In the genomic region with DNA sequence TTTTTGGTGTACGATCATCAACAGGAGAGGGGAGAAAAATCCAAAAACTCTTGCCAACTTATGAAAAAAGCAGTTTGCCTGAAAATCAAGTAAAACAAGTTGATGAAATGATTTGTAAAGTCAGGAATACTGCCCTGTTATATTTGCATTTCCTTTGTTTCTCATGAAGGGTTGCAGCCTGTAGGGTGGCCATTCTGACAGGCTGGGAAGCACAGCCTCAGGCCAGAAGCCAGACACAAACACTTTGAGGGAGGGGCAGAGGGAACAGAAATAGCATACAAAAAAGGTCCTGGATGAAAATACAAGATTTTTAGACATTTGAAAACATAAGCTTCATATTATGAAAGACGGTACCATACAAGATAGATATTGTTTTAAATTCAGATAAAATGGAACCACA, we compare ENCODE assay signal across 20 cellular contexts.
DNase-seq lines count a peak whose midpoint lies in the region; ATAC-seq, FAIRE-seq and TF ChIP-seq lines count a peak whose summit lies in the region.
"Had no signal": no experiment of that assay in that cellular context is flagged by ENCODE, and none has a peak within 500 bp of the region (broad histone marks: within the 10 kb centered on the region; RNA-seq: fewer than 3 reads in every experiment).

No MANE protein-coding gene starts in this region.

- H3K9ac ChIP-seq in HUES6 (ENCODE audit: low read length): no peak overlapping the region
- no peak overlapping the region for H3K9ac ChIP-seq in K562 (ENCODE audit: insufficient read depth in 1 of 2, low read depth in 2 of 2, low read length in 2 of 2)

- peaks cover 28% of the 10 kb centered on the region for H3K4me1 Mint-ChIP-seq in activated naive CD4-positive, alpha-beta T cell treated with anti-CD3 and anti-CD28 coated beads, Interleukin-2, amount 50 U/mL, for 24 hours
- H3K4me1 Mint-ChIP-seq in activated naive CD4-positive, alpha-beta T cell treated with anti-CD3 and anti-CD28 coated beads, Interleukin-2, amount 10 ng/mL, durations not matched to agents 7 days and 5 days: no peaks in the 10 kb centered on the region
- peaks cover 41% of the 10 kb centered on the region for H3K4me1 Mint-ChIP-seq in osteocyte (ENCODE audit: unreplicated experiment)

- DNase-seq in activated naive CD4-positive, alpha-beta T cell treated with anti-CD3 and anti-CD28 coated beads, Interleukin-2, amount 10 ng/mL, durations not matched to agents 7 days and 5 days: no peak
- DNase-seq in K562 (ENCODE audit: extremely low read depth in 1 of 4, low spot score in 3 of 4) (no peak), osteocyte (ENCODE audit: extremely low spot score, unreplicated experiment) (peak; percentile 2), foreskin melanocyte (no peak), NCI-H345 (lab: John Stamatoyannopoulos, UW) (no peak)
- DNase-seq: BE2C; CD8-positive, alpha-beta memory T cell; DMS79 treated with DMSO at 0.1 percent for 48 hours; H7; NCI-H1105 treated with DMSO at 0.1 percent for 48 hours; NCI-H187; NCI-H510A treated with DMSO at 0.1 percent for 48 hours had no signal

- H3K4me1 ChIP-seq in HUES6 (ENCODE audit: control insufficient read depth, insufficient read depth, low read length) (peaks cover 59% of the 10 kb centered on the region), K562 (replicated peaks in 1 of 2; ENCODE audit: control insufficient read depth in 2 of 2, insufficient read depth in 2 of 2, low read length in 2 of 2) (peaks cover 21 to 51% of the 10 kb centered on the region in 2 experiments)

- 62% methylated on average over 2 of the region's 2 CpGs for WGBS in K562 (ENCODE audit: insufficient coverage, low coverage, missing lambda C conversion rate)

- POLR2A ChIA-PET in K562 (lab: Yijun Ruan, JAX): interaction anchor here (0.7 to 2.1 kb wide), 2 partner anchors 16 to 17 kb away, joined by 3 to 7 read pairs; no protein-coding TSS in a partner anchor

- H3K27me3 Mint-ChIP-seq in activated naive CD4-positive, alpha-beta T cell treated with anti-CD3 and anti-CD28 coated beads, Interleukin-2, amount 50 U/mL, for 24 hours: no peaks in the 10 kb centered on the region
- no peaks in the 10 kb centered on the region for H3K27me3 Mint-ChIP-seq in activated naive CD4-positive, alpha-beta T cell treated with anti-CD3 and anti-CD28 coated beads, Interleukin-2, amount 10 ng/mL, durations not matched to agents 7 days and 5 days
- no peaks in the 10 kb centered on the region for H3K27me3 Mint-ChIP-seq in osteocyte (ENCODE audit: unreplicated experiment)
- H3K27me3 Mint-ChIP-seq: CD8-positive, alpha-beta memory T cell had no signal

- no peaks in the 10 kb centered on the region for H3K9me1 ChIP-seq in K562 (ENCODE audit: control insufficient read depth, insufficient read depth, low read length)

- TF ChIP-seq RAD21 in K562 (CRISPR knock-in tag; conservative IDR thresholded peaks at IDR 0.05 in 1 of 2, IDR thresholded peaks at IDR 0.05 in 1 of 2): no peak

- no peak for TF ChIP-seq EP300 in K562 (IDR thresholded peaks at IDR 0.05; ENCODE audit: low read length)

- no peak for TF ChIP-seq CTCF in K562 (IDR thresholded peaks at IDR 0.05 in 2 of 3, conservative IDR thresholded peaks at IDR 0.05 in 1 of 3; ENCODE audit: insufficient read depth in 2 of 3, low read depth in 1 of 3, low read length in 3 of 3)
- TF ChIP-seq CTCF in osteocyte (IDR thresholded peaks at IDR 0.05): no peak

- intact Hi-C loops in K562 (cut with micrococcal nuclease): no loop called here

- H3K79me2 ChIP-seq in K562 (ENCODE audit: control insufficient read depth, insufficient read depth, low read length): peaks cover 22% of the 10 kb centered on the region

- H3K27ac ChIP-seq in HUES6 (ENCODE audit: low read depth, low read length) (0 out of 2 replicates have a peak overlapping the region, but pooled peaks have one; percentile 16), K562 (ENCODE audit: extremely low read depth, low read depth, low read length) (no peak overlapping the region)
- H3K27ac ChIP-seq: 22Rv1 had no signal

- H3K4me3 Mint-ChIP-seq in activated naive CD4-positive, alpha-beta T cell treated with anti-CD3 and anti-CD28 coated beads, Interleukin-2, amount 50 U/mL, for 24 hours: no peak overlapping the region
- no peak overlapping the region for H3K4me3 Mint-ChIP-seq in activated naive CD4-positive, alpha-beta T cell treated with anti-CD3 and anti-CD28 coated beads, Interleukin-2, amount 10 ng/mL, durations not matched to agents 7 days and 5 days
- no peak overlapping the region for H3K4me3 Mint-ChIP-seq in osteocyte (ENCODE audit: unreplicated experiment)
- H3K4me3 Mint-ChIP-seq: CD8-positive, alpha-beta memory T cell had no signal

- BruUV-seq in K562 (replicated peaks; lab: Mats Ljungman, UMichigan): no TSS peak

- H4K20me1 ChIP-seq in K562 (replicated peaks; ENCODE audit: control insufficient read depth, insufficient read depth, low read length): no peaks in the 10 kb centered on the region

- no peak for FAIRE-seq in K562 (lab: Jason Lieb, UNC)
- FAIRE-seq: D721Med, G401.6 had no signal

- no peak overlapping the region for H3K4me2 ChIP-seq in K562 (ENCODE audit: insufficient read depth, low read length)

- TF ChIP-seq POLR2A in K562 (conservative IDR thresholded peaks at IDR 0.05): no peak

- H3K27me3 ChIP-seq in HUES6 (ENCODE audit: control insufficient read depth, insufficient read depth, low read length) (no peaks in the 10 kb centered on the region), K562 (ENCODE audit: control insufficient read depth in 2 of 2, insufficient read depth in 2 of 2, low read length in 2 of 2) (no peaks in the 10 kb centered on the region)
- H3K27me3 ChIP-seq: BE2C had no signal

- peaks cover 4% of the 10 kb centered on the region for H3K36me3 Mint-ChIP-seq in activated naive CD4-positive, alpha-beta T cell treated with anti-CD3 and anti-CD28 coated beads, Interleukin-2, amount 50 U/mL, for 24 hours
- no peaks in the 10 kb centered on the region for H3K36me3 Mint-ChIP-seq in activated naive CD4-positive, alpha-beta T cell treated with anti-CD3 and anti-CD28 coated beads, Interleukin-2, amount 10 ng/mL, durations not matched to agents 7 days and 5 days
- H3K36me3 Mint-ChIP-seq in osteocyte (ENCODE audit: unreplicated experiment): no peaks in the 10 kb centered on the region
- H3K36me3 Mint-ChIP-seq: CD8-positive, alpha-beta memory T cell had no signal

- H3K4me3 ChIP-seq in HUES6 (ENCODE audit: low read depth, low read length): no peak overlapping the region
- H3K4me3 ChIP-seq in K562: no peak overlapping the region

- no peak overlapping the region for H2AFZ ChIP-seq in K562 (ENCODE audit: low read depth, low read length)

- peak overlapping the region; percentile 4 for H3K27ac Mint-ChIP-seq in activated naive CD4-positive, alpha-beta T cell treated with anti-CD3 and anti-CD28 coated beads, Interleukin-2, amount 50 U/mL, for 24 hours
- H3K27ac Mint-ChIP-seq in activated naive CD4-positive, alpha-beta T cell treated with anti-CD3 and anti-CD28 coated beads, Interleukin-2, amount 10 ng/mL, durations not matched to agents 7 days and 5 days: no peak overlapping the region
- H3K27ac Mint-ChIP-seq in osteocyte (ENCODE audit: unreplicated experiment): peak overlapping the region; percentile 63

- H3K9me3 Mint-ChIP-seq in activated naive CD4-positive, alpha-beta T cell treated with anti-CD3 and anti-CD28 coated beads, Interleukin-2, amount 50 U/mL, for 24 hours: no peaks in the 10 kb centered on the region
- no peaks in the 10 kb centered on the region for H3K9me3 Mint-ChIP-seq in activated naive CD4-positive, alpha-beta T cell treated with anti-CD3 and anti-CD28 coated beads, Interleukin-2, amount 10 ng/mL, durations not matched to agents 7 days and 5 days
- H3K9me3 Mint-ChIP-seq in osteocyte (ENCODE audit: unreplicated experiment): no peaks in the 10 kb centered on the region
- H3K9me3 Mint-ChIP-seq: CD8-positive, alpha-beta memory T cell had no signal

- no peaks in the 10 kb centered on the region for H3K36me3 ChIP-seq in HUES6 (ENCODE audit: control insufficient read depth, insufficient read depth, low read length)
- 0 out of 3 replicates have a peak, but pooled peaks cover 3% of the 10 kb centered on the region for H3K36me3 ChIP-seq in K562 (ENCODE audit: control insufficient read depth, insufficient read depth, low read length)
- H3K36me3 ChIP-seq: BE2C had no signal

- CTCF ChIA-PET in activated naive CD4-positive, alpha-beta T cell treated with anti-CD3 and anti-CD28 coated beads, Interleukin-2, amount 10 ng/mL, durations not matched to agents 7 days and 5 days (lab: Charles Lee): no interaction called here
- CTCF ChIA-PET in K562 (lab: Yijun Ruan, JAX; ENCODE audit: low intra/inter-chr PET ratio): no interaction called here

- H3K9me3 ChIP-seq in HUES6 (ENCODE audit: control insufficient read depth, insufficient read depth, low read depth, low read length) (no peaks in the 10 kb centered on the region), K562 (replicated peaks; ENCODE audit: control insufficient read depth, insufficient read depth, low read depth, low read length) (no peaks in the 10 kb centered on the region)
- H3K9me3 ChIP-seq: BE2C had no signal

- in situ Hi-C loops in K562 (cut with MboI): no loop called here

- ATAC-seq in K562: no peak
- no peak for ATAC-seq in HG03097 (IDR thresholded peaks at IDR 0.05; ENCODE audit: low FRiP score, unreplicated experiment)
- ATAC-seq: Panc1, Right ventricle myocardium inferior had no signal

TF ChIP-seq in K562, 482 proteins besides CTCF, POLR2A, EP300 and RAD21:
- TF ChIP-seq SREBF1 (IDR thresholded peaks at IDR 0.05; ENCODE audit: borderline replicate concordance, low read depth, low read length) (no peak), ZNF124 (CRISPR knock-in tag; IDR thresholded peaks at IDR 0.05) (no peak), NFIX (CRISPR knock-in tag; IDR thresholded peaks at IDR 0.05; ENCODE audit: low read depth) (0 out of 2 replicates have a peak, but pooled peaks have one; percentile 2), ZNF354B (CRISPR knock-in tag; IDR thresholded peaks at IDR 0.05) (no peak), TBL1XR1 (IDR thresholded peaks at IDR 0.05; ENCODE audit: low read length in 2 of 2) (no peak), MCM7 (IDR thresholded peaks at IDR 0.05) (no peak), BCL6 (CRISPR knock-in tag; IDR thresholded peaks at IDR 0.05) (no peak), SREBF2 (CRISPR knock-in tag; IDR thresholded peaks at IDR 0.05) (no peak), SMAD4 (CRISPR knock-in tag; conservative IDR thresholded peaks at IDR 0.05) (0 out of 2 replicates have a peak, but pooled peaks have one; percentile 9), RHOXF2B (CRISPR knock-in tag; conservative IDR thresholded peaks at IDR 0.05) (no peak), BRD9 (IDR thresholded peaks at IDR 0.05; ENCODE audit: low read depth, partially characterized antibody) (no peak), ATF1 (CRISPR knock-in tag; IDR thresholded peaks at IDR 0.05) (no peak), ATF1 (tag; IDR thresholded peaks at IDR 0.05) (no peak), ZBED1 (IDR thresholded peaks at IDR 0.05) (no peak)
